In genomic region chr20:44463466-44463865, GRCh38 we compare ENCODE assay signal across 19 cellular contexts. TPM values are rescaled to one million over a fixed set of nuclear protein-coding genes. Genes with fewer than 3 reads are reported as not detected.
DNase-seq lines count a peak whose midpoint lies in the region; ATAC-seq, FAIRE-seq and TF ChIP-seq lines count a peak whose summit lies in the region.
"Had no signal": no experiment of that assay in that cellular context is flagged by ENCODE, and none has a peak within 500 bp of the region (broad histone marks: within the 10 kb centered on the region; RNA-seq: fewer than 3 reads in every experiment).

No MANE protein-coding gene starts in this region.

- TF ChIP-seq RAD21 in H1 (IDR thresholded peaks at IDR 0.05 in 1 of 2, conservative IDR thresholded peaks at IDR 0.05 in 1 of 2; ENCODE audit: low read depth in 2 of 2, low read length in 2 of 2) = no peak

- no peak overlapping the region for H4K5ac ChIP-seq in H1 (ENCODE audit: insufficient read length, low read depth, low read length)

- no peak overlapping the region for H3K9ac ChIP-seq in H1 (replicated peaks in 1 of 4; ENCODE audit: extremely low read depth in 1 of 4, low read depth in 3 of 4, low read length in 3 of 4)
- H3K9ac ChIP-seq: GM23248 had no signal

- no peak overlapping the region for H2BK120ac ChIP-seq in H1 (replicated peaks; ENCODE audit: low read depth, low read length)

- WGBS in H1 (ENCODE audit: extremely low coverage in 1 of 2, insufficient coverage in 1 of 2, insufficient read length in 1 of 2, insufficient replicate concordance in 2 of 2, low coverage in 1 of 2, low lambda C conversion rate in 2 of 2, missing lambda C conversion rate in 1 of 2), 2 experiments = 79% methylated on average over 5 of the region's 5 CpGs; no CpG with 5 or more reads in 1 of the 2 experiments
- WGBS in right lobe of liver (ENCODE audit: insufficient coverage, low coverage, low lambda C conversion rate, missing lambda C conversion rate) = 80% methylated on average over 1 of the region's 5 CpGs

- no peak overlapping the region for H2AFZ ChIP-seq in H1 (ENCODE audit: low read length)
- H2AFZ ChIP-seq: GM23248 had no signal

- no peaks in the 10 kb centered on the region for H3K27me3 Mint-ChIP-seq in MCF 10A (ENCODE audit: insufficient read depth, unreplicated experiment)
- H3K27me3 Mint-ChIP-seq in activated naive CD8-positive, alpha-beta T cell treated with anti-CD3 and anti-CD28 coated beads, Interleukin-2, amount 50 U/mL, for 24 hours = no peaks in the 10 kb centered on the region
- H3K27me3 Mint-ChIP-seq: CD4-positive, alpha-beta T cell had no signal

- no peaks in the 10 kb centered on the region for H3K36me3 Mint-ChIP-seq in MCF 10A (ENCODE audit: insufficient read depth, unreplicated experiment)
- H3K36me3 Mint-ChIP-seq in activated naive CD8-positive, alpha-beta T cell treated with anti-CD3 and anti-CD28 coated beads, Interleukin-2, amount 50 U/mL, for 24 hours (ENCODE audit: low read depth) = no peaks in the 10 kb centered on the region

- no peak overlapping the region for H2BK20ac ChIP-seq in H1 (ENCODE audit: low read length)

- H2BK15ac ChIP-seq in H1 (ENCODE audit: low read length) = no peak overlapping the region

- no peaks in the 10 kb centered on the region for H3K79me1 ChIP-seq in H1 (ENCODE audit: low read depth, low read length)

- H3K9me3 Mint-ChIP-seq in MCF 10A (ENCODE audit: unreplicated experiment) = no peaks in the 10 kb centered on the region
- no peaks in the 10 kb centered on the region for H3K9me3 Mint-ChIP-seq in activated naive CD8-positive, alpha-beta T cell treated with anti-CD3 and anti-CD28 coated beads, Interleukin-2, amount 50 U/mL, for 24 hours
- H3K9me3 Mint-ChIP-seq: CD4-positive, alpha-beta T cell had no signal

- no peak for FAIRE-seq in H1 (lab: Jason Lieb, UNC)
- FAIRE-seq: A549, GM12892, GM18507 had no signal

- TF ChIP-seq CTCF in MCF 10A (IDR thresholded peaks at IDR 0.05; ENCODE audit: unreplicated experiment) (no peak), breast epithelium (IDR thresholded peaks at IDR 0.05) (no peak), H1 (IDR thresholded peaks at IDR 0.05; ENCODE audit: control extremely low read depth in 1 of 3, insufficient read depth in 1 of 3, low read depth in 1 of 3, low read length in 3 of 3) (no peak), right lobe of liver (IDR thresholded peaks at IDR 0.05) (no peak)

- H3K4me1 Mint-ChIP-seq in MCF 10A (ENCODE audit: insufficient read depth, unreplicated experiment) = peaks cover 33% of the 10 kb centered on the region
- no peaks in the 10 kb centered on the region for H3K4me1 Mint-ChIP-seq in activated naive CD8-positive, alpha-beta T cell treated with anti-CD3 and anti-CD28 coated beads, Interleukin-2, amount 50 U/mL, for 24 hours

- POLR2A ChIA-PET in MCF 10A (lab: Yijun Ruan, JAX) = interaction anchor here (1.3 to 2.4 kb wide), 2 partner anchors 19 to 75 kb away, joined by 4 to 11 read pairs; no protein-coding TSS in a partner anchor
- POLR2A ChIA-PET in H1 (lab: Charles Lee; ENCODE audit: partially characterized antibody) = interaction anchor here (1.0 kb wide), 1 partner anchor 113 kb away, joined by 4 read pairs; no protein-coding TSS in a partner anchor

- no peak overlapping the region for H3K23ac ChIP-seq in H1 (ENCODE audit: insufficient read length)

- H3K36me3 ChIP-seq in breast epithelium (no peaks in the 10 kb centered on the region), H1 (ENCODE audit: control insufficient read depth in 2 of 4, insufficient read depth in 4 of 4, low read length in 3 of 4) (no peaks in the 10 kb centered on the region), right lobe of liver (no peaks in the 10 kb centered on the region)

- TF ChIP-seq EP300 in H1 (IDR thresholded peaks at IDR 0.05; ENCODE audit: borderline replicate concordance in 1 of 2, low read depth in 2 of 2, low read length in 2 of 2) = no peak

- H3K4me2 ChIP-seq in H1 (ENCODE audit: insufficient read depth in 1 of 2, low read depth in 2 of 2, low read length in 2 of 2) = no peak overlapping the region
- H3K4me2 ChIP-seq: A549 had no signal

- no peak overlapping the region for H3K4me3 Mint-ChIP-seq in MCF 10A (ENCODE audit: unreplicated experiment)
- no peak overlapping the region for H3K4me3 Mint-ChIP-seq in activated naive CD8-positive, alpha-beta T cell treated with anti-CD3 and anti-CD28 coated beads, Interleukin-2, amount 50 U/mL, for 24 hours
- H3K4me3 Mint-ChIP-seq: CD4-positive, alpha-beta T cell had no signal

- TF ChIP-seq POLR2A in breast epithelium (IDR thresholded peaks at IDR 0.05) (no peak), H1 (IDR thresholded peaks at IDR 0.05; ENCODE audit: control extremely low read depth in 1 of 2, low read depth in 2 of 2, low read length in 2 of 2) (no peak), right lobe of liver (IDR thresholded peaks at IDR 0.05) (no peak)

- H2BK12ac ChIP-seq in H1 (ENCODE audit: low read depth, low read length) = no peak overlapping the region

- H4K8ac ChIP-seq in H1 (ENCODE audit: extremely low read depth, insufficient read depth, low read length) = no peak overlapping the region

- H4K91ac ChIP-seq in H1 (replicated peaks; ENCODE audit: insufficient read length, low read length) = no peak overlapping the region

- no peak overlapping the region for H3K14ac ChIP-seq in H1 (ENCODE audit: insufficient read length)

- H3K9me3 ChIP-seq in breast epithelium = no peaks in the 10 kb centered on the region
- H3K9me3 ChIP-seq in H1 (ENCODE audit: insufficient read depth in 2 of 2, low read depth in 1 of 2, low read length in 1 of 2) = no peaks in the 10 kb centered on the region
- H3K9me3 ChIP-seq in right lobe of liver = no peaks in the 10 kb centered on the region
- H3K9me3 ChIP-seq: A549 had no signal

- no peak overlapping the region for H2BK5ac ChIP-seq in H1 (ENCODE audit: low read depth, low read length)

- H3K27ac ChIP-seq in breast epithelium (no peak overlapping the region), H1 (ENCODE audit: low read depth, low read length) (no peak overlapping the region), right lobe of liver (peak overlapping the region in 2 of 3 donors; percentile 88 to 94)
- H3K27ac ChIP-seq: 22Rv1, A549, C4-2B, GM23248 had no signal

- 0 out of 2 replicates have a peak overlapping the region, but pooled peaks have one; percentile 75 for H2AK5ac ChIP-seq in H1 (ENCODE audit: low read depth, low read length)

- H4K20me1 ChIP-seq in H1 (replicated peaks in 1 of 2; ENCODE audit: control insufficient read depth in 1 of 2, insufficient read depth in 2 of 2, low read length in 2 of 2) = no peaks in the 10 kb centered on the region

- BruUV-seq in MCF 10A (replicated peaks; lab: Mats Ljungman, UMichigan) = no TSS peak

- intact Hi-C loops in MCF 10A (cut with micrococcal nuclease) = no loop called here
- intact Hi-C loops in breast epithelium (cut with DNase I; ENCODE audit: low total_unique reads) = no loop called here
- intact Hi-C loops in right lobe of liver (cut with DNase I) = loop anchor here in 1 of 2 donors (5.0 kb wide), 1 partner anchor 71 kb away; no protein-coding TSS in a partner anchor

- CTCF ChIA-PET in MCF 10A (lab: Yijun Ruan, JAX) (interaction anchor here (1.3 to 16.6 kb wide), 6 partner anchors 69 to 352 kb away, joined by 3 to 347 read pairs (median 16); no protein-coding TSS in a partner anchor), H1 (lab: Charles Lee; ENCODE audit: partially characterized antibody) (interaction anchor here (0.7 to 1.6 kb wide), 4 partner anchors 14 to 347 kb away, joined by 3 to 5 read pairs (median 4); no protein-coding TSS in a partner anchor)

- H3K4me1 ChIP-seq in breast epithelium = no peaks in the 10 kb centered on the region
- no peaks in the 10 kb centered on the region for H3K4me1 ChIP-seq in H1 (replicated peaks in 1 of 4; ENCODE audit: control insufficient read depth in 3 of 4, insufficient read depth in 4 of 4, low read length in 3 of 4)
- peaks cover 0 to 78% (median 37%) of the 10 kb centered on the region in 4 donors for H3K4me1 ChIP-seq in right lobe of liver

- ATAC-seq in right lobe of liver = no peak
- no peak for ATAC-seq in activated naive CD8-positive, alpha-beta T cell treated with anti-CD3 and anti-CD28 coated beads, Interleukin-2, amount 50 U/mL, for 24 hours
- ATAC-seq: A549 had no signal

- no peak overlapping the region for H3K56ac ChIP-seq in H1 (replicated peaks; ENCODE audit: insufficient read length, low read depth, low read length)

- H3K4ac ChIP-seq in H1 (replicated peaks; ENCODE audit: insufficient read length, low read depth, low read length) = no peak overlapping the region

- no peak for DNase-seq in MCF 10A (ENCODE audit: unreplicated experiment)
- no peak for DNase-seq in breast epithelium (ENCODE audit: low spot score in 2 of 2)
- no peak for DNase-seq in H1 (ENCODE audit: low read depth in 1 of 2, low spot score in 2 of 2)
- no peak for DNase-seq in right lobe of liver
- DNase-seq in activated naive CD8-positive, alpha-beta T cell treated with anti-CD3 and anti-CD28 coated beads, Interleukin-2, amount 50 U/mL, for 24 hours = no peak
- DNase-seq in stimulated activated CD8-positive, alpha-beta memory T cell treated with anti-CD3 and anti-CD28 coated beads, Interleukin-4, amount 100 ng/mL, for 48 hours = no peak
- DNase-seq in globus pallidus (ENCODE audit: low spot score) = no peak
- DNase-seq: AML-193; CD4-positive, alpha-beta T cell; DMS153; DMS79; GDM1; GM23248; H7 had no signal

- H3K4me3 ChIP-seq in breast epithelium (no peak overlapping the region), H1 (ENCODE audit: extremely low read depth in 1 of 4, insufficient read depth in 2 of 4, low read depth in 3 of 4, low read length in 4 of 4) (no peak overlapping the region), right lobe of liver (no peak overlapping the region)
- H3K4me3 ChIP-seq: A549, GM23248 had no signal

- peak overlapping the region; percentile 19 for H3K27ac Mint-ChIP-seq in MCF 10A (ENCODE audit: low read depth, unreplicated experiment)
- H3K27ac Mint-ChIP-seq in activated naive CD8-positive, alpha-beta T cell treated with anti-CD3 and anti-CD28 coated beads, Interleukin-2, amount 50 U/mL, for 24 hours = no peak overlapping the region
- H3K27ac Mint-ChIP-seq: CD4-positive, alpha-beta T cell had no signal

- H3K79me2 ChIP-seq in H1 (ENCODE audit: control insufficient read depth in 1 of 2, insufficient read depth in 2 of 2, low read length in 2 of 2) = no peaks in the 10 kb centered on the region

- no peaks in the 10 kb centered on the region for H3K23me2 ChIP-seq in H1 (ENCODE audit: low read depth, low read length)

- no peaks in the 10 kb centered on the region for H3K27me3 ChIP-seq in breast epithelium
- H3K27me3 ChIP-seq in H1 (replicated peaks in 1 of 4; ENCODE audit: control insufficient read depth in 3 of 4, extremely low read depth in 1 of 4, insufficient read depth in 3 of 4, low read length in 3 of 4) = no peaks in the 10 kb centered on the region
- H3K27me3 ChIP-seq in right lobe of liver = no peaks in the 10 kb centered on the region

- no peak overlapping the region for H3K18ac ChIP-seq in H1 (ENCODE audit: extremely low read depth, low read length)

RNA-seq across cellular contexts. Expression of gene TTPAL, which starts 12.2 kb away (rescaled TPM):
- total RNA-seq in MCF 10A (2022) (34.1 and 35.4 TPM in 2 replicates), breast epithelium (10 to 100 TPM; 13.5 to 40.8 (median 14.7) TPM), right lobe of liver (100 to 1,000 TPM in 1 of 6 experiments, 10 to 100 TPM in 5; 18.0 to 102 (median 28.7) TPM)
- 14.0 and 14.8 TPM in 2 replicates for total RNA-seq in H1 (2021; fragmentation: NEBNext Ultra II Directional; extraction: Animal tissue kit (Norgen Biotek cat#: 25700))
- 2.8 and 7.6 TPM in 2 replicates for polyA plus RNA-seq in H1 (2011; rRNA removed)
- polyA plus RNA-seq in H1 (2011; cell fraction: cytosol; rRNA removed) = 4.1 TPM
- polyA plus RNA-seq in H1 (2011; cell fraction: nucleus; rRNA removed) = 9.1 TPM
- polyA plus RNA-seq in H1 (2012, experiment 1 of 2) = 5.3 to 6.8 TPM (median 5.8 TPM) in 4 replicates
- polyA plus RNA-seq in H1 (2012, experiment 2 of 2) = 1.2 TPM
- 6.7 TPM for polyA plus RNA-seq in H1 (2013, experiment 1 of 2)
- 7.2 TPM for polyA plus RNA-seq in H1 (2013, experiment 2 of 2)
- 12.1 and 14.9 TPM in 2 replicates for polyA minus RNA-seq in H1 (2011; rRNA and poly(A)+ RNA removed)
- 10.2 TPM for polyA minus RNA-seq in H1 (2011; cell fraction: cytosol; rRNA and poly(A)+ RNA removed)
- polyA minus RNA-seq in H1 (2011; cell fraction: nucleus; rRNA and poly(A)+ RNA removed) = 9.0 TPM

RNA-seq across cellular contexts. Expression of gene SERINC3, which starts 58.4 kb away (rescaled TPM):
- total RNA-seq in MCF 10A (2022) (104 and 126 TPM in 2 replicates), breast epithelium (100 to 1,000 TPM in 2 of 3 donors, 10 to 100 TPM in 1; 91.1 to 254 (median 100) TPM), right lobe of liver (10 to 100 TPM; 42.2 to 77.5 (median 58.5) TPM)
- 44.1 and 47.2 TPM in 2 replicates for total RNA-seq in H1 (2021; fragmentation: NEBNext Ultra II Directional; extraction: Animal tissue kit (Norgen Biotek cat#: 25700))
- polyA plus RNA-seq in H1 (2011; rRNA removed) = 51.7 and 66.0 TPM in 2 replicates
- polyA plus RNA-seq in H1 (2011; cell fraction: cytosol; rRNA removed) = 49.0 TPM
- 38.3 TPM for polyA plus RNA-seq in H1 (2011; cell fraction: nucleus; rRNA removed)
- 27.7 to 35.0 TPM (median 31.8 TPM) in 4 replicates for polyA plus RNA-seq in H1 (2012, experiment 1 of 2)
- 7.5 TPM for polyA plus RNA-seq in H1 (2012, experiment 2 of 2)
- 75.8 TPM for polyA plus RNA-seq in H1 (2013, experiment 1 of 2)
- 95.9 TPM for polyA plus RNA-seq in H1 (2013, experiment 2 of 2)
- polyA minus RNA-seq in H1 (2011; rRNA and poly(A)+ RNA removed) = 217 and 222 TPM in 2 replicates
- polyA minus RNA-seq in H1 (2011; cell fraction: cytosol; rRNA and poly(A)+ RNA removed) = 76.8 TPM
- 56.2 TPM for polyA minus RNA-seq in H1 (2011; cell fraction: nucleus; rRNA and poly(A)+ RNA removed)

Comparison
In these comparisons a context has a peak if more than half of its experiments do, and no peak if none do; other contexts are left out.
1. H3K27ac ChIP-seq: peak in right lobe of liver (2 of 3); none in breast epithelium (0 of 2) and H1 (single experiment).